11 cellular contexts compared by ENCODE assay signal in the genomic region with DNA sequence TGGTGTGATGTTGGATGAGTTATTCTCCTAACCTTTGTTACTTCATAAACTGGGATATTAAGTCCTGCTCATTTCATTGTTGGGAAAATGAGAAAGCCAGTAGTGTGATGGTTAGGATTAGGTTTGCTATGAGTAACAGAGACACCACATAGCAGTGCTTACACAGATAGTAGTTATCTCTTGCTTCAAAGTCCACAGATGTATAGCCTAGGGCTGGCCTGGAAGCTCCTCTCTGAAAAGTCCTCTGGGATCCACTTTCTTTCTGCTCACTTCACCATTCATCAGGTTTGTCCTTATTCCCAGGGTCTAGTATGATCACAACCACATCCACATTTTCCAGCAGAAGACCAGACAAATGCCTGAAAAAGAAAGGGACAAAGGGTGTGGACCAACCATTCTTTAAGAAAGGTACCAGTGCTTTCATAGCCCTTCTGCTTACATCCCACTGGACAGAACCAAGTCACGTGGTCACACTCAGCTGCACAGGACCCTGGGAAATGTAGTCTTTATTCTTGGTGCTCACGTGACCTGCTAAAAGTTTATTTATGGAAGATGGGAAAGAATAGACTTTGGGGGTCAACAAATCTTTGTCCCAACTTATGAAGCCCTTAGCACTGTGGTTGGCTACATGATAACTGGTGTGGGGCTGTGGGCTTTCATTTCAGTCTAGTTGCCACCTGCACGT.
DNase-seq lines count a peak whose midpoint lies in the region; ATAC-seq, FAIRE-seq and TF ChIP-seq lines count a peak whose summit lies in the region.
"Had no signal": no experiment of that assay in that cellular context is flagged by ENCODE, and none has a peak within 500 bp of the region (broad histone marks: within the 10 kb centered on the region; RNA-seq: fewer than 3 reads in every experiment).

No MANE protein-coding gene starts in this region.

- H3K27ac Mint-ChIP-seq in MCF 10A (ENCODE audit: low read depth, unreplicated experiment): no peak overlapping the region
- H3K27ac Mint-ChIP-seq: natural killer cell had no signal

- no peak overlapping the region for H3K9ac ChIP-seq in mammary epithelial cell (ENCODE audit: insufficient read depth, low read length)
- no peak overlapping the region for H3K9ac ChIP-seq in GM12878 (ENCODE audit: control insufficient read depth, insufficient read depth, low read length)
- H3K9ac ChIP-seq: BLaER1 treated with 17β-estradiol and CSF1 and Interleukin-3, amounts not matched to agents 10 nM and 100 nM had no signal

- H3K27me3 ChIP-seq in mammary epithelial cell (ENCODE audit: insufficient read depth, low read length) (no peaks in the 10 kb centered on the region), GM12878 (replicated peaks in 1 of 2; ENCODE audit: control insufficient read depth in 2 of 2, insufficient read depth in 2 of 2, low read length in 1 of 2) (no peaks in the 10 kb centered on the region; a peak in 2 of 4 replicates)
- H3K27me3 ChIP-seq: BLaER1 treated with 17β-estradiol and CSF1 and Interleukin-3, amounts not matched to agents 10 nM and 100 nM; gastrocnemius medialis had no signal

- RAD21 ChIA-PET in GM12878 (lab: Charles Lee; ENCODE audit: unreplicated experiment): no interaction called here

- H2AFZ ChIP-seq in mammary epithelial cell (ENCODE audit: low read depth, low read length) (no peak overlapping the region), GM12878 (ENCODE audit: control insufficient read depth, low read depth, low read length) (no peak overlapping the region)

- peaks cover 5% of the 10 kb centered on the region for H3K36me3 Mint-ChIP-seq in MCF 10A (ENCODE audit: insufficient read depth, unreplicated experiment)
- H3K36me3 Mint-ChIP-seq: natural killer cell had no signal

- 69% methylated on average over 3 of the region's 3 CpGs for WGBS in mammary epithelial cell (ENCODE audit: low coverage, missing lambda C conversion rate)
- whole genome bisulfite sequencing in GM12878 (ENCODE audit: insufficient coverage, insufficient replicate concordance, low lambda C conversion rate, missing lambda C conversion rate): 33% methylated on average over 3 of the region's 3 CpGs

- H3K79me2 ChIP-seq in mammary epithelial cell (ENCODE audit: insufficient read depth, low read length) (no peaks in the 10 kb centered on the region), GM12878 (ENCODE audit: control insufficient read depth, insufficient read depth, low read length) (no peaks in the 10 kb centered on the region)

- ATAC-seq in HG03280 (IDR thresholded peaks at IDR 0.05; ENCODE audit: unreplicated experiment): peak; percentile 63
- ATAC-seq in GM12878: peak; percentile 80
- ATAC-seq in GM18520 (IDR thresholded peaks at IDR 0.05; ENCODE audit: unreplicated experiment): no peak

- H3K27ac ChIP-seq in mammary epithelial cell (ENCODE audit: insufficient read depth, low read depth, low read length) (no peak overlapping the region), GM12878 (ENCODE audit: control insufficient read depth, insufficient read depth) (no peak overlapping the region), caudate nucleus (ENCODE audit: low read depth, low read length) (no peak overlapping the region)
- H3K27ac ChIP-seq: BLaER1 treated with 17β-estradiol and CSF1 and Interleukin-3, amounts not matched to agents 10 nM and 100 nM; gastrocnemius medialis had no signal

- no TSS peak for BruUV-seq in MCF 10A (replicated peaks; lab: Mats Ljungman, UMichigan)
- no TSS peak for BruUV-seq in mammary epithelial cell (replicated peaks; lab: Mats Ljungman, UMichigan)
- BruUV-seq in GM12878 (replicated peaks; lab: Mats Ljungman, UMichigan): no TSS peak

- H3K4me2 ChIP-seq in mammary epithelial cell (ENCODE audit: insufficient read depth, low read depth, low read length) (no peak overlapping the region), GM12878 (ENCODE audit: control insufficient read depth, insufficient read depth) (no peak overlapping the region)
- H3K4me2 ChIP-seq: BLaER1 treated with 17β-estradiol and CSF1 and Interleukin-3, amounts not matched to agents 10 nM and 100 nM had no signal

- no peaks in the 10 kb centered on the region for H3K4me1 ChIP-seq in mammary epithelial cell (ENCODE audit: insufficient read depth, low read length)
- no peaks in the 10 kb centered on the region for H3K4me1 ChIP-seq in GM12878 (ENCODE audit: control insufficient read depth, insufficient read depth, low read length)
- H3K4me1 ChIP-seq: gastrocnemius medialis had no signal

- H4K20me1 ChIP-seq in mammary epithelial cell (ENCODE audit: insufficient read depth, low read length): no peaks in the 10 kb centered on the region
- H4K20me1 ChIP-seq in GM12878 (ENCODE audit: control insufficient read depth, insufficient read depth): no peaks in the 10 kb centered on the region
- H4K20me1 ChIP-seq: BLaER1 treated with 17β-estradiol and CSF1 and Interleukin-3, amounts not matched to agents 10 nM and 100 nM had no signal

- DNase-seq in MCF 10A (ENCODE audit: unreplicated experiment): peak; percentile 30
- DNase-seq in mammary epithelial cell: no peak
- no peak for DNase-seq in GM12878 (ENCODE audit: low read depth, low spot score)
- no peak for DNase-seq in NCI-H446 treated with DMSO at 0.1 percent for 48 hours (lab: John Stamatoyannopoulos, UW)
- DNase-seq in occipital lobe (lab: John Stamatoyannopoulos, UW): no peak
- DNase-seq in caudate nucleus (lab: John Stamatoyannopoulos, UW): no peak
- DNase-seq: gastrocnemius medialis, natural killer cell had no signal

- TF ChIP-seq CTCF in MCF 10A (IDR thresholded peaks at IDR 0.05; ENCODE audit: unreplicated experiment) (no peak), mammary epithelial cell (conservative IDR thresholded peaks at IDR 0.05 in 1 of 2, IDR thresholded peaks at IDR 0.05 in 1 of 2; ENCODE audit: extremely low read depth in 1 of 2, insufficient read depth in 1 of 2, low read depth in 1 of 2, low read length in 2 of 2) (no peak), GM12878 (IDR thresholded peaks at IDR 0.05 in 2 of 3, conservative IDR thresholded peaks at IDR 0.05 in 1 of 3; ENCODE audit: control insufficient read depth in 2 of 3, extremely low read depth in 1 of 3, insufficient read depth in 1 of 3, low read depth in 3 of 3, low read length in 3 of 3) (no peak)

- CTCF ChIA-PET in MCF 10A (lab: Yijun Ruan, JAX): interaction anchor here (0.6 to 0.7 kb wide), 3 partner anchors 25 to 1073 kb away, joined by 3 to 4 read pairs (median 3); partner anchors contain the start of gene STEAP3
- CTCF ChIA-PET in mammary epithelial cell (lab: Charles Lee; ENCODE audit: low non-redundant PET): interaction anchor here (0.7 kb wide), 1 partner anchor 108 kb away, joined by 4 read pairs; no protein-coding TSS in a partner anchor
- CTCF ChIA-PET in GM12878 (lab: Yijun Ruan, JAX): interaction anchor here (0.7 kb wide), 1 partner anchor 18 kb away, joined by 3 read pairs; no protein-coding TSS in a partner anchor

- POLR2A ChIA-PET in MCF 10A (lab: Yijun Ruan, JAX) (no interaction called here), GM12878 (lab: Charles Lee) (no interaction called here)

- in situ Hi-C loops in mammary epithelial cell (cut with MboI; ENCODE audit: low sequenced_read_pairs in 2 of 2) (no loop called here), GM12878 (cut with MboI) (no loop called here)

- dilution Hi-C loops in mammary epithelial cell (cut with HindIII; ENCODE audit: low sequenced_read_pairs): no loop called here

- H3K4me3 ChIP-seq in mammary epithelial cell (replicated peaks in 1 of 3; ENCODE audit: insufficient read depth in 1 of 3, low read depth in 2 of 3, low read length in 3 of 3): no peak overlapping the region
- no peak overlapping the region for H3K4me3 ChIP-seq in GM12878
- H3K4me3 ChIP-seq: BLaER1 treated with 17β-estradiol and CSF1 and Interleukin-3, amounts not matched to agents 10 nM and 100 nM; gastrocnemius medialis had no signal

- FAIRE-seq in GM12878 (lab: Jason Lieb, UNC): no peak

- no peaks in the 10 kb centered on the region for H3K9me3 ChIP-seq in mammary epithelial cell (replicated peaks; ENCODE audit: insufficient read depth, low read length)
- no peaks in the 10 kb centered on the region for H3K9me3 ChIP-seq in GM12878 (replicated peaks; ENCODE audit: control insufficient read depth, insufficient read depth, low read length)
- H3K9me3 ChIP-seq: BLaER1 treated with 17β-estradiol and CSF1 and Interleukin-3, amounts not matched to agents 10 nM and 100 nM; gastrocnemius medialis had no signal

- intact Hi-C loops in MCF 10A (cut with micrococcal nuclease): no loop called here
- intact Hi-C loops in mammary epithelial cell (cut with micrococcal nuclease): no loop called here
- intact Hi-C loops in GM12878 (cut with micrococcal nuclease; ENCODE audit: unreplicated experiment): no loop called here

- TF ChIP-seq RAD21 in GM12878 (IDR thresholded peaks at IDR 0.05; ENCODE audit: insufficient read depth, low read depth, low read length): no peak

- no peak overlapping the region for H3K4me3 Mint-ChIP-seq in MCF 10A (ENCODE audit: unreplicated experiment)
- H3K4me3 Mint-ChIP-seq: natural killer cell had no signal

- TF ChIP-seq POLR2A in GM12878 (IDR thresholded peaks at IDR 0.05; ENCODE audit: low read depth, low read length): no peak

- H3K27me3 Mint-ChIP-seq in MCF 10A (ENCODE audit: insufficient read depth, unreplicated experiment): peaks cover 17% of the 10 kb centered on the region

- H3K9me3 Mint-ChIP-seq in MCF 10A (ENCODE audit: unreplicated experiment): no peaks in the 10 kb centered on the region
- H3K9me3 Mint-ChIP-seq: natural killer cell had no signal

- H3K36me3 ChIP-seq in mammary epithelial cell (ENCODE audit: insufficient read depth, low read length) (no peaks in the 10 kb centered on the region), GM12878 (ENCODE audit: control insufficient read depth in 2 of 2, insufficient read depth in 2 of 2, low read length in 1 of 2) (no peaks in the 10 kb centered on the region)
- H3K36me3 ChIP-seq: BLaER1 treated with 17β-estradiol and CSF1 and Interleukin-3, amounts not matched to agents 10 nM and 100 nM; gastrocnemius medialis had no signal

- SMC1A ChIA-PET in GM12878 (lab: Charles Lee; ENCODE audit: uncharacterized antibody, unreplicated experiment): no interaction called here

- H3K4me1 Mint-ChIP-seq in MCF 10A (ENCODE audit: insufficient read depth, unreplicated experiment): no peaks in the 10 kb centered on the region

- TF ChIP-seq EP300 in GM12878 (IDR thresholded peaks at IDR 0.05; ENCODE audit: borderline replicate concordance in 1 of 2, control insufficient read depth in 1 of 2, low read depth in 2 of 2, low read length in 2 of 2): no peak

TF ChIP-seq in GM12878, 131 proteins besides CTCF, POLR2A, EP300 and RAD21 (continues in another document):
- TF ChIP-seq NR2C2 (IDR thresholded peaks at IDR 0.05; ENCODE audit: borderline replicate concordance, control insufficient read depth, insufficient read length, low read depth) (no peak), USF2 (IDR thresholded peaks at IDR 0.05; ENCODE audit: borderline replicate concordance, low read depth, low read length) (peak; percentile 77)
